9 cellular contexts compared by ENCODE assay signal in genomic region chr15:82710208-82710555, GRCh38. TPM values are rescaled to one million over a fixed set of nuclear protein-coding genes. Genes with fewer than 3 reads are reported as not detected.
DNase-seq lines count a peak whose midpoint lies in the region; ATAC-seq and TF ChIP-seq lines count a peak whose summit lies in the region.
"Had no signal": no experiment of that assay in that cellular context is flagged by ENCODE, and none has a peak within 500 bp of the region (broad histone marks: within the 10 kb centered on the region; RNA-seq: fewer than 3 reads in every experiment).

No MANE protein-coding gene starts in this region.

- H3K4me3 ChIP-seq in GM08714 (ENCODE audit: low read length) (peak overlapping the region; percentile 72; the same call in 1 of the 2 replicates), SJCRH30 (peak overlapping the region; percentile 45), fibroblast of villous mesenchyme (ENCODE audit: low read depth, low read length) (peak overlapping the region; percentile 71), psoas muscle (peak overlapping the region; percentile 77)

- ATAC-seq in psoas muscle (no peak), GM19351 (IDR thresholded peaks at IDR 0.05; ENCODE audit: unreplicated experiment) (no peak)

- intact Hi-C loops in psoas muscle (cut with DNase I): no loop called here

- H3K36me3 ChIP-seq in SJCRH30 (no peaks in the 10 kb centered on the region), psoas muscle (ENCODE audit: insufficient read depth in 1 of 2, low read depth in 1 of 2) (no peaks in the 10 kb centered on the region)

- TF ChIP-seq CTCF in fibroblast of villous mesenchyme (IDR thresholded peaks at IDR 0.05; ENCODE audit: insufficient read depth, low read depth, low read length) (no peak), psoas muscle (IDR thresholded peaks at IDR 0.05) (no peak)

- no peaks in the 10 kb centered on the region for H3K9me3 ChIP-seq in SJCRH30 (replicated peaks)
- no peaks in the 10 kb centered on the region for H3K9me3 ChIP-seq in psoas muscle

- no peak overlapping the region for H3K27ac ChIP-seq in SJCRH30
- H3K27ac ChIP-seq in psoas muscle: no peak overlapping the region
- H3K27ac ChIP-seq: foreskin keratinocyte had no signal

- no peak for DNase-seq in SJCRH30
- DNase-seq in fibroblast of villous mesenchyme (ENCODE audit: low read depth): no peak
- DNase-seq in psoas muscle: no peak
- DNase-seq in NCI-H1417 treated with DMSO at 0.1 percent for 48 hours (lab: John Stamatoyannopoulos, UW): no peak
- DNase-seq in kidney tubule cell (ENCODE audit: low spot score): no peak
- DNase-seq in retina: no peak

- H3K4me1 ChIP-seq in SJCRH30: no peaks in the 10 kb centered on the region
- H3K4me1 ChIP-seq in psoas muscle: peaks cover 7% of the 10 kb centered on the region
- H3K4me1 ChIP-seq: foreskin keratinocyte had no signal

- WGBS in psoas muscle, 3 donors: 13 to 14% (median 14%) methylated on average over 14 of the region's 14 CpGs

- H3K27me3 ChIP-seq in SJCRH30 (no peaks in the 10 kb centered on the region; the same call in 1 of the 2 replicates), psoas muscle (ENCODE audit: insufficient read depth in 3 of 3, low read length in 2 of 3) (peaks cover 0 to 21% (median 5%) of the 10 kb centered on the region in 3 donors)
- H3K27me3 ChIP-seq: foreskin keratinocyte had no signal

RNA-seq across cellular contexts. Expression of gene AP3B2, which starts 0.5 kb away (rescaled TPM):
- not detected in 2 replicates for total RNA-seq in SJCRH30 (2014; rRNA removed; shearing (Covaris generic))
- total RNA-seq in fibroblast of villous mesenchyme (0.43 and 0.64 TPM in 2 replicates), psoas muscle (1 to 10 TPM in 1 of 4 donors, under 1 TPM in 3; 0.13 to 2.0 (median 0.36) TPM)
- polyA plus RNA-seq in psoas muscle: under 1 TPM in 2 of 3 donors, not detected in 1; 0.16 to 0.27 TPM
